ENCODE assay signal across 8 cellular contexts in the genomic region with DNA sequence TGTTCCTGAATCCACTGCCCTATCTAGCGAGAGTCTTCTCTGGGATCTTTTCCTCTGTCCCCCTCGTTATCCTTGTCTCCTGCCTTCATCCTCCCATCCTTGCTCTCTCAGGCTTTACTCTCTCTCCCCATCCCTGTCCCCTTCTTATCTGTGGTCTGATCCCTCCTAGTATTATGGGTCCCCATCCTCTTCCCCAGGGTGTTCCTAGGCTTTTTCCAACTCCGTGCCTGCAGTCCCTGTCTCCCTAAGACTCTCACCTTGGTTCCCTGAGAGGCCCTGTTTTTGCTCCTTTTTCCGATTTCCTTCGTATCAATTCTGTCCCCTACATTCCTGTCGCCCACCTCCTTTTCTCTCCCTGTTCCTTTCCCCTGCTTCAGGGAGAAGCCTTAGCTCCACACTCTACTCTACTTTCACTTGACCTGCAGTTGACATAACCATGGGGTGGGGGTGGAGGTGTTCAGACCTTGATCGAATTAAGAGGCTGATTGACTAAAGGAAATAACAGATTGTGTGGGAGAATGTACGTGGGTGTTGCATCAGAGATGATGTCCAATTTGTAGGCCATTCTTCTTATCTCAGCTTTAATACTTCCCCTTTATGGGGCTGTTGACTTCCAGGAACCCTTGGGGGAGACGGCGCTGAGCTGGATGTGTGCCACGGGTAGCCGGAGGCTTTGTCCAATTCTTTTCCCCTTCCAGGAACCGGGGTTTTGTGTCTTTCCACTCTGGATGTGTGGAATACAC. TPM values are rescaled to one million over a fixed set of nuclear protein-coding genes. Genes with fewer than 3 reads are reported as not detected.
DNase-seq lines count a peak whose midpoint lies in the region; ATAC-seq and TF ChIP-seq lines count a peak whose summit lies in the region.

No MANE protein-coding gene starts in this region.

- peaks cover 46% of the 10 kb centered on the region for H3K79me2 ChIP-seq in mammary epithelial cell (ENCODE audit: insufficient read depth, low read length)

- in situ Hi-C loops in mammary epithelial cell (cut with MboI; ENCODE audit: low sequenced_read_pairs in 2 of 2): loop anchor here (5.0 to 10.0 kb wide), 3 partner anchors 59 to 109 kb away; partner anchors contain the start of gene FANCE (in 1 of the 2)

- H3K27ac Mint-ChIP-seq in Caco-2 (ENCODE audit: unreplicated experiment): peak overlapping the region; percentile 78

- CTCF ChIA-PET in Caco-2 (lab: Charles Lee): interaction anchor here (1.4 to 3.5 kb wide), 6 partner anchors 25 to 123 kb away, joined by 4 to 50 read pairs (median 14); partner anchors contain the start of genes DEF6 and FANCE
- CTCF ChIA-PET in mammary epithelial cell (lab: Charles Lee; ENCODE audit: low non-redundant PET): interaction anchor here (1.0 kb wide), 1 partner anchor 72 kb away, joined by 6 read pairs; no protein-coding TSS in a partner anchor

- peak in 2 of 4 donors; percentile 3 to 33 for ATAC-seq in right lobe of liver

- H3K36me3 Mint-ChIP-seq in Caco-2 (ENCODE audit: insufficient read depth, unreplicated experiment): peaks cover 20% of the 10 kb centered on the region

- WGBS in mammary epithelial cell (ENCODE audit: low coverage, missing lambda C conversion rate): 11% methylated on average over 12 of the region's 13 CpGs
- WGBS in right lobe of liver (ENCODE audit: insufficient coverage, low coverage, low lambda C conversion rate, missing lambda C conversion rate): 8% methylated on average over 12 of the region's 13 CpGs

- H3K9ac ChIP-seq in mammary epithelial cell (ENCODE audit: insufficient read depth, low read length): peak overlapping the region; percentile 94

- no peaks in the 10 kb centered on the region for H3K27me3 ChIP-seq in Caco-2 (replicated peaks; ENCODE audit: control insufficient read depth, insufficient read depth, low read length)
- H3K27me3 ChIP-seq in mammary epithelial cell (ENCODE audit: insufficient read depth, low read length): no peaks in the 10 kb centered on the region
- no peaks in the 10 kb centered on the region for H3K27me3 ChIP-seq in right lobe of liver

- H3K9me3 ChIP-seq in Caco-2: no peaks in the 10 kb centered on the region
- H3K9me3 ChIP-seq in mammary epithelial cell (replicated peaks; ENCODE audit: insufficient read depth, low read length): no peaks in the 10 kb centered on the region
- no peaks in the 10 kb centered on the region for H3K9me3 ChIP-seq in right lobe of liver

- peaks cover 6% of the 10 kb centered on the region for H3K4me1 ChIP-seq in Caco-2
- peaks cover 22% of the 10 kb centered on the region for H3K4me1 ChIP-seq in mammary epithelial cell (ENCODE audit: insufficient read depth, low read length)
- H3K4me1 ChIP-seq in right lobe of liver: peaks cover 0 to 16% (median 6%) of the 10 kb centered on the region in 4 donors

- H3K27ac ChIP-seq in mammary epithelial cell (ENCODE audit: insufficient read depth, low read depth, low read length) (peak overlapping the region; percentile 77), right lobe of liver (peak overlapping the region; percentile 84 to 95 (median 85)), temporal lobe (ENCODE audit: low read depth, low read length) (peak overlapping the region; percentile 23)

- peak overlapping the region; percentile 85 for H3K4me3 Mint-ChIP-seq in Caco-2 (ENCODE audit: unreplicated experiment)

- H3K4me1 Mint-ChIP-seq in Caco-2 (ENCODE audit: low read depth, unreplicated experiment): no peaks in the 10 kb centered on the region

- POLR2A ChIA-PET in Caco-2 (lab: Charles Lee): interaction anchor here (0.7 to 1.5 kb wide), 2 partner anchors 125 to 1632 kb away, joined by 3 to 6 read pairs; partner anchors contain the start of genes RPL10A and UQCC2

- dilution Hi-C loops in mammary epithelial cell (cut with HindIII; ENCODE audit: low sequenced_read_pairs): loop anchor here (5.0 to 10.0 kb wide), 4 partner anchors 34 to 232 kb away; no protein-coding TSS in a partner anchor

- intact Hi-C loops in Caco-2 (cut with micrococcal nuclease; ENCODE audit: unreplicated experiment): no loop called here
- intact Hi-C loops in mammary epithelial cell (cut with micrococcal nuclease): loop anchor here (1.0 to 5.0 kb wide), 2 partner anchors 58 to 394 kb away; partner anchors contain the start of gene ARMC12
- intact Hi-C loops in right lobe of liver (cut with DNase I): loop anchor here (5.0 kb wide), 2 partner anchors 104 to 109 kb away; partner anchors contain the start of gene FANCE (in 1 of the 2)

- no peak for TF ChIP-seq POLR2A in right lobe of liver (IDR thresholded peaks at IDR 0.05)

- H3K36me3 ChIP-seq in Caco-2 (ENCODE audit: control insufficient read depth, insufficient read depth, low read length): no peaks in the 10 kb centered on the region
- H3K36me3 ChIP-seq in mammary epithelial cell (ENCODE audit: insufficient read depth, low read length): peaks cover 4% of the 10 kb centered on the region
- H3K36me3 ChIP-seq in right lobe of liver: peaks cover 0 to 12% (median 0%) of the 10 kb centered on the region in 4 donors

- H3K4me3 ChIP-seq in Caco-2 (ENCODE audit: low read depth, low read length) (peak overlapping the region; percentile 84), mammary epithelial cell (replicated peaks in 1 of 3; ENCODE audit: insufficient read depth in 1 of 3, low read depth in 2 of 3, low read length in 3 of 3) (peak overlapping the region; percentile 63 to 73 (median 68)), right lobe of liver (peak overlapping the region; percentile 88 to 94 (median 92))

- peak overlapping the region; percentile 68 for H2AFZ ChIP-seq in mammary epithelial cell (ENCODE audit: low read depth, low read length)

- DNase-seq in Caco-2 (no peak), NOMO-1 (lab: John Stamatoyannopoulos, UW; ENCODE audit: unreplicated experiment in 2 of 2) (peak; percentile 54 to 76), mammary epithelial cell (peak; percentile 36), right lobe of liver (peak; percentile 61 to 66 (median 61)), COR-L47 (lab: John Stamatoyannopoulos, UW) (no peak), cerebellum (ENCODE audit: low spot score) (no peak), A172 (ENCODE audit: low spot score) (no peak)

- no peaks in the 10 kb centered on the region for H4K20me1 ChIP-seq in mammary epithelial cell (ENCODE audit: insufficient read depth, low read length)

- TF ChIP-seq CTCF in Caco-2 (IDR thresholded peaks at IDR 0.05; ENCODE audit: insufficient read depth in 1 of 2, low read depth in 1 of 2, low read length in 1 of 2, severe bottlenecking in 1 of 2, unreplicated experiment in 1 of 2): no peak
- no peak for TF ChIP-seq CTCF in mammary epithelial cell (conservative IDR thresholded peaks at IDR 0.05 in 1 of 2, IDR thresholded peaks at IDR 0.05 in 1 of 2; ENCODE audit: extremely low read depth in 1 of 2, insufficient read depth in 1 of 2, low read depth in 1 of 2, low read length in 2 of 2)
- TF ChIP-seq CTCF in right lobe of liver (IDR thresholded peaks at IDR 0.05): no peak

- TSS peak; percentile 54 for BruUV-seq in Caco-2 (replicated peaks; lab: Mats Ljungman, UMichigan)
- BruUV-seq in mammary epithelial cell (replicated peaks; lab: Mats Ljungman, UMichigan): TSS peak; percentile 34

- no peaks in the 10 kb centered on the region for H3K9me3 Mint-ChIP-seq in Caco-2 (ENCODE audit: unreplicated experiment)

- H3K4me2 ChIP-seq in mammary epithelial cell (ENCODE audit: insufficient read depth, low read depth, low read length): peak overlapping the region; percentile 81

- H3K27me3 Mint-ChIP-seq in Caco-2 (ENCODE audit: insufficient read depth, unreplicated experiment): no peaks in the 10 kb centered on the region

RNA-seq across cellular contexts. Expression of gene PPARD, which starts 0.9 kb away (rescaled TPM):
- 11.3 and 12.0 TPM in 2 replicates for total RNA-seq in Caco-2 (2022)
- 10 to 100 TPM in 1 of 2 donors, 1 to 10 TPM in 1; 6.8 to 47.1 TPM for total RNA-seq in mammary epithelial cell
- 21.6 TPM for polyA plus RNA-seq in mammary epithelial cell
- polyA minus RNA-seq in mammary epithelial cell: 33.6 TPM
- 10 to 100 TPM in 1 of 6 experiments, 1 to 10 TPM in 5; 5.2 to 18.8 (median 5.9) TPM for total RNA-seq in right lobe of liver
- 4.2 TPM for total RNA-seq in temporal lobe
- total RNA-seq in cerebellum: 5.5 TPM
- 6.0 and 7.2 TPM in 2 replicates for total RNA-seq in A172 (2014; rRNA removed; shearing (Covaris generic))

RNA-seq across cellular contexts. Expression of gene DEF6, which starts 45.6 kb away (rescaled TPM):
- 5.6 and 5.7 TPM in 2 replicates for total RNA-seq in Caco-2 (2022)
- 10 to 100 TPM; 12.8 to 32.9 TPM for total RNA-seq in mammary epithelial cell
- 19.3 TPM for polyA plus RNA-seq in mammary epithelial cell
- 4.4 TPM for polyA minus RNA-seq in mammary epithelial cell
- 1 to 10 TPM; 1.1 to 3.6 (median 1.5) TPM for total RNA-seq in right lobe of liver
- 0.49 TPM for total RNA-seq in temporal lobe
- 1.5 TPM for total RNA-seq in cerebellum
- total RNA-seq in A172 (2014; rRNA removed; shearing (Covaris generic)): not detected in 2 replicates

Comparison
In these comparisons a context has a peak if more than half of its experiments do, and no peak if none do; other contexts are left out.
1. DNase-seq: peak in NOMO-1 (2 of 2), mammary epithelial cell (single experiment) and right lobe of liver (3 of 3); none in Caco-2 (0 of 2), COR-L47 (single experiment), cerebellum (single experiment) and A172 (single experiment).
2. H3K27ac ChIP-seq: peak in every context shown above with its lines; median percentile 85 in right lobe of liver; 77 in mammary epithelial cell; 23 in temporal lobe.
3. Peak in every context shown above with its lines, with median percentiles within 50 percentile points of each other: H3K4me3 ChIP-seq.